30 cellular contexts compared by ENCODE assay signal in the genomic region with DNA sequence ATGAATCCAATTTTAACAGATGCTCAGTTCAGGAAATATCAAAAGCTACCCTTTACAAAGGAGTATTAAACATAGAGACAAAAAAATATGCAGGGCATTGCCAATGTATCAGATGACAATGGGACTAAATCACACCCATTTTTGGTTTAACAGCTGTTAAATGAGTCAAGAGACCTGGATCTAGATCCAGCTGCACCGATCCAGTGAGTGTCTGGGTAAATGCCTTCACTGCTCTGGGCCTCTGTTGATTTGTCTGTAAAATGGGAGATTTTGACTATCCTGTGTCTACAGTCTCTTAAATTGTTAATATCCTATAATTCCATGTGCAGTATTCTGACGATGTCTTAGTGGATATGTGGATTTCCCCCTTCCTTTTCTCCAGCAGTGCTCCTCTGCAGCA. TPM values are rescaled to one million over a fixed set of nuclear protein-coding genes. Genes with fewer than 3 reads are reported as not detected.
"Had no signal": no experiment of that assay in that cellular context is flagged by ENCODE, and none has a peak within 500 bp of the region (broad histone marks: within the 10 kb centered on the region; RNA-seq: fewer than 3 reads in every experiment).

No MANE protein-coding gene starts in this region.

- H3K9me3 ChIP-seq: body of pancreas, gastrocnemius medialis, heart left ventricle, mucosa of descending colon, psoas muscle, suprapubic skin, upper lobe of left lung had no signal

- H3K4me1 Mint-ChIP-seq: memory B cell had no signal

- H3K9ac ChIP-seq: neural progenitor cell had no signal

- H3K27ac ChIP-seq: body of pancreas, gastrocnemius medialis, heart left ventricle, neural progenitor cell, psoas muscle, upper lobe of left lung had no signal

- H2AFZ ChIP-seq: neural progenitor cell had no signal

- H3K27ac Mint-ChIP-seq: activated CD4-positive, alpha-beta T cell treated with anti-CD3 and anti-CD28 coated beads, Interleukin-2, amount 10 ng/mL, durations not matched to agents 7 days and 5 days; activated CD8-positive, alpha-beta T cell treated with anti-CD3 and anti-CD28 coated beads, Interleukin-2, amount 10 ng/mL, durations not matched to agents 7 days and 5 days; activated naive CD8-positive, alpha-beta T cell treated with anti-CD3 and anti-CD28 coated beads, Interleukin-2, amount 10 ng/mL, durations not matched to agents 7 days and 5 days; activated T-cell treated with anti-CD3 and anti-CD28 coated beads, Interleukin-2, amount 50 U/mL, for 24 hours; activated T-helper 2 cell treated with anti-CD3 and anti-CD28 coated beads, Interferon-gamma antibody, Interleukin-2, Interleukin-4, amounts not matched to agents 10 μg/mL and 5 μg/mL and 100 μg/mL, durations not matched to agents 14 hours and 24 hours and 36 hours; endodermal cell; memory B cell; naive thymus-derived CD4-positive, alpha-beta T cell; neural progenitor cell had no signal

- DNase-seq: activated CD4-positive, alpha-beta T cell treated with anti-CD3 and anti-CD28 coated beads, Interleukin-2, amount 10 ng/mL, durations not matched to agents 7 days and 5 days; activated CD8-positive, alpha-beta T cell treated with anti-CD3 and anti-CD28 coated beads, Interleukin-2, amount 10 ng/mL, durations not matched to agents 7 days and 5 days; activated naive CD4-positive, alpha-beta T cell treated with Interleukin-2 at 50 U/mL for 16 hours; activated naive CD8-positive, alpha-beta T cell treated with anti-CD3 and anti-CD28 coated beads, Interleukin-2, amount 10 ng/mL, durations not matched to agents 7 days and 5 days; activated T-cell treated with anti-CD3 and anti-CD28 coated beads, Interleukin-2, amount 50 U/mL, for 24 hours; amygdala; body of pancreas; caudate nucleus; dorsolateral prefrontal cortex; endodermal cell; gastrocnemius medialis; heart left ventricle; kidney glomerular epithelial cell; left ventricle myocardium superior; mucosa of descending colon; naive thymus-derived CD4-positive, alpha-beta T cell; psoas muscle; right cardiac atrium; small intestine; stimulated activated CD4-positive, alpha-beta T cell treated with anti-CD3 and anti-CD28 coated beads, Interleukin-4, amount 100 ng/mL, for 1 hour; stimulated activated naive CD8-positive, alpha-beta T cell treated with anti-CD3 and anti-CD28 coated beads, Interleukin-15, amount 100 ng/mL, for 72 hours; upper lobe of left lung had no signal

- H3K4me3 ChIP-seq: body of pancreas, dorsolateral prefrontal cortex, gastrocnemius medialis, heart left ventricle, mucosa of descending colon, neural progenitor cell, psoas muscle, suprapubic skin, upper lobe of left lung had no signal

- H3K27me3 ChIP-seq: body of pancreas, gastrocnemius medialis, neural progenitor cell, suprapubic skin, upper lobe of left lung had no signal

- H3K4me1 ChIP-seq: body of pancreas, gastrocnemius medialis, psoas muscle, upper lobe of left lung had no signal

- H3K4me3 Mint-ChIP-seq: activated CD4-positive, alpha-beta T cell treated with anti-CD3 and anti-CD28 coated beads, Interleukin-2, amount 10 ng/mL, durations not matched to agents 7 days and 5 days; activated CD8-positive, alpha-beta T cell treated with anti-CD3 and anti-CD28 coated beads, Interleukin-2, amount 10 ng/mL, durations not matched to agents 7 days and 5 days; activated naive CD8-positive, alpha-beta T cell treated with anti-CD3 and anti-CD28 coated beads, Interleukin-2, amount 10 ng/mL, durations not matched to agents 7 days and 5 days; activated T-cell treated with anti-CD3 and anti-CD28 coated beads, Interleukin-2, amount 50 U/mL, for 24 hours; endodermal cell; memory B cell; naive thymus-derived CD4-positive, alpha-beta T cell; neural progenitor cell; stimulated activated naive CD8-positive, alpha-beta T cell treated with anti-CD3 and anti-CD28 coated beads, Interleukin-15, amount 100 ng/mL, for 72 hours had no signal

- H3K4me2 ChIP-seq: neural progenitor cell had no signal

- ATAC-seq: activated CD4-positive, CD25-positive, alpha-beta regulatory T cell treated with anti-CD3 and anti-CD28 coated beads, Interleukin-2, amount 50 U/mL, for 24 hours; activated CD8-positive, alpha-beta T cell treated with anti-CD3 and anti-CD28 coated beads, Interleukin-2, amount 10 ng/mL, durations not matched to agents 7 days and 5 days; body of pancreas; gastrocnemius medialis; heart left ventricle; left ventricle myocardium superior; mucosa of descending colon; naive thymus-derived CD4-positive, alpha-beta T cell; psoas muscle; right cardiac atrium; stimulated activated naive CD8-positive, alpha-beta T cell treated with anti-CD3 and anti-CD28 coated beads, Interleukin-15, amount 100 ng/mL, for 72 hours had no signal

- H3K36me3 Mint-ChIP-seq: activated naive CD8-positive, alpha-beta T cell treated with anti-CD3 and anti-CD28 coated beads, Interleukin-2, amount 10 ng/mL, durations not matched to agents 7 days and 5 days; naive thymus-derived CD4-positive, alpha-beta T cell; neural progenitor cell had no signal

- H3K9me3 Mint-ChIP-seq: activated CD4-positive, alpha-beta T cell treated with anti-CD3 and anti-CD28 coated beads, Interleukin-2, amount 10 ng/mL, durations not matched to agents 7 days and 5 days; activated naive CD8-positive, alpha-beta T cell treated with anti-CD3 and anti-CD28 coated beads, Interleukin-2, amount 10 ng/mL, durations not matched to agents 7 days and 5 days; activated T-cell treated with anti-CD3 and anti-CD28 coated beads, Interleukin-2, amount 50 U/mL, for 24 hours; activated T-helper 2 cell treated with anti-CD3 and anti-CD28 coated beads, Interferon-gamma antibody, Interleukin-2, Interleukin-4, amounts not matched to agents 10 μg/mL and 5 μg/mL and 100 μg/mL, durations not matched to agents 14 hours and 24 hours and 36 hours; endodermal cell; memory B cell; naive thymus-derived CD4-positive, alpha-beta T cell; neural progenitor cell; stimulated activated naive CD8-positive, alpha-beta T cell treated with anti-CD3 and anti-CD28 coated beads, Interleukin-15, amount 100 ng/mL, for 72 hours had no signal

- H3K36me3 ChIP-seq: gastrocnemius medialis, heart left ventricle, neural progenitor cell, suprapubic skin, upper lobe of left lung had no signal

RNA-seq across cellular contexts. Expression of a gene that starts 16.4 kb away (rescaled TPM):
- total RNA-seq: activated CD4-positive, alpha-beta T cell treated with anti-CD3 and anti-CD28 coated beads, Interleukin-2, amount 10 ng/mL, durations not matched to agents 7 days and 5 days; activated CD8-positive, alpha-beta T cell treated with anti-CD3 and anti-CD28 coated beads, Interleukin-2, amount 10 ng/mL, durations not matched to agents 7 days and 5 days; activated naive CD8-positive, alpha-beta T cell treated with anti-CD3 and anti-CD28 coated beads, Interleukin-2, amount 10 ng/mL, durations not matched to agents 7 days and 5 days; activated T-helper 2 cell treated with anti-CD3 and anti-CD28 coated beads, Interferon-gamma antibody, Interleukin-2, Interleukin-4, amounts not matched to agents 10 μg/mL and 5 μg/mL and 100 μg/mL, durations not matched to agents 14 hours and 24 hours and 36 hours; endodermal cell; left ventricle myocardium superior; osteocyte; right cardiac atrium; T-helper 1 cell treated with Interleukin-12 subunit alpha and Interleukin-12 subunit beta and Interleukin-4 antibody, amounts not matched to agents 30 ng/mL and 1 ng/mL, for 36 hours had no signal
- polyA plus RNA-seq: heart left ventricle; naive thymus-derived CD4-positive, alpha-beta T cell; right cardiac atrium had no signal

RNA-seq across cellular contexts. Expression of a gene that starts 36.0 kb away (rescaled TPM):
- total RNA-seq: activated CD4-positive, alpha-beta T cell treated with anti-CD3 and anti-CD28 coated beads, Interleukin-2, amount 10 ng/mL, durations not matched to agents 7 days and 5 days; activated CD8-positive, alpha-beta T cell treated with anti-CD3 and anti-CD28 coated beads, Interleukin-2, amount 10 ng/mL, durations not matched to agents 7 days and 5 days; activated naive CD8-positive, alpha-beta T cell treated with anti-CD3 and anti-CD28 coated beads, Interleukin-2, amount 10 ng/mL, durations not matched to agents 7 days and 5 days; activated T-helper 2 cell treated with anti-CD3 and anti-CD28 coated beads, Interferon-gamma antibody, Interleukin-2, Interleukin-4, amounts not matched to agents 10 μg/mL and 5 μg/mL and 100 μg/mL, durations not matched to agents 14 hours and 24 hours and 36 hours; body of pancreas; dorsolateral prefrontal cortex; endodermal cell; epithelial cell of proximal tubule; heart left ventricle; left ventricle myocardium superior; naive thymus-derived CD4-positive, alpha-beta T cell; osteocyte; right cardiac atrium; T-helper 1 cell treated with Interleukin-12 subunit alpha and Interleukin-12 subunit beta and Interleukin-4 antibody, amounts not matched to agents 30 ng/mL and 1 ng/mL, for 36 hours had no signal
- polyA plus RNA-seq: naive thymus-derived CD4-positive, alpha-beta T cell had no signal

RNA-seq across cellular contexts. Expression of a gene that starts 45.7 kb away (rescaled TPM):
- total RNA-seq: activated CD4-positive, alpha-beta T cell treated with anti-CD3 and anti-CD28 coated beads, Interleukin-2, amount 10 ng/mL, durations not matched to agents 7 days and 5 days; activated CD8-positive, alpha-beta T cell treated with anti-CD3 and anti-CD28 coated beads, Interleukin-2, amount 10 ng/mL, durations not matched to agents 7 days and 5 days; activated naive CD8-positive, alpha-beta T cell treated with anti-CD3 and anti-CD28 coated beads, Interleukin-2, amount 10 ng/mL, durations not matched to agents 7 days and 5 days; activated T-helper 2 cell treated with anti-CD3 and anti-CD28 coated beads, Interferon-gamma antibody, Interleukin-2, Interleukin-4, amounts not matched to agents 10 μg/mL and 5 μg/mL and 100 μg/mL, durations not matched to agents 14 hours and 24 hours and 36 hours; body of pancreas; endodermal cell; epithelial cell of proximal tubule; gastrocnemius medialis; heart left ventricle; left ventricle myocardium superior; naive thymus-derived CD4-positive, alpha-beta T cell; osteocyte; psoas muscle; right cardiac atrium; T-helper 1 cell treated with Interleukin-12 subunit alpha and Interleukin-12 subunit beta and Interleukin-4 antibody, amounts not matched to agents 30 ng/mL and 1 ng/mL, for 36 hours; upper lobe of left lung had no signal
- polyA plus RNA-seq: heart left ventricle; naive thymus-derived CD4-positive, alpha-beta T cell; psoas muscle; right cardiac atrium had no signal

RNA-seq across cellular contexts. Expression of a gene that starts 54.0 kb away (rescaled TPM):
- total RNA-seq: activated CD4-positive, alpha-beta T cell treated with anti-CD3 and anti-CD28 coated beads, Interleukin-2, amount 10 ng/mL, durations not matched to agents 7 days and 5 days; activated CD8-positive, alpha-beta T cell treated with anti-CD3 and anti-CD28 coated beads, Interleukin-2, amount 10 ng/mL, durations not matched to agents 7 days and 5 days; activated naive CD8-positive, alpha-beta T cell treated with anti-CD3 and anti-CD28 coated beads, Interleukin-2, amount 10 ng/mL, durations not matched to agents 7 days and 5 days; activated T-helper 2 cell treated with anti-CD3 and anti-CD28 coated beads, Interferon-gamma antibody, Interleukin-2, Interleukin-4, amounts not matched to agents 10 μg/mL and 5 μg/mL and 100 μg/mL, durations not matched to agents 14 hours and 24 hours and 36 hours; body of pancreas; endodermal cell; epithelial cell of proximal tubule; gastrocnemius medialis; heart left ventricle; left ventricle myocardium superior; naive thymus-derived CD4-positive, alpha-beta T cell; osteocyte; psoas muscle; right cardiac atrium; suprapubic skin; T-helper 1 cell treated with Interleukin-12 subunit alpha and Interleukin-12 subunit beta and Interleukin-4 antibody, amounts not matched to agents 30 ng/mL and 1 ng/mL, for 36 hours; upper lobe of left lung had no signal
- polyA plus RNA-seq: heart left ventricle; naive thymus-derived CD4-positive, alpha-beta T cell; psoas muscle; right cardiac atrium had no signal
